In the genomic region with DNA sequence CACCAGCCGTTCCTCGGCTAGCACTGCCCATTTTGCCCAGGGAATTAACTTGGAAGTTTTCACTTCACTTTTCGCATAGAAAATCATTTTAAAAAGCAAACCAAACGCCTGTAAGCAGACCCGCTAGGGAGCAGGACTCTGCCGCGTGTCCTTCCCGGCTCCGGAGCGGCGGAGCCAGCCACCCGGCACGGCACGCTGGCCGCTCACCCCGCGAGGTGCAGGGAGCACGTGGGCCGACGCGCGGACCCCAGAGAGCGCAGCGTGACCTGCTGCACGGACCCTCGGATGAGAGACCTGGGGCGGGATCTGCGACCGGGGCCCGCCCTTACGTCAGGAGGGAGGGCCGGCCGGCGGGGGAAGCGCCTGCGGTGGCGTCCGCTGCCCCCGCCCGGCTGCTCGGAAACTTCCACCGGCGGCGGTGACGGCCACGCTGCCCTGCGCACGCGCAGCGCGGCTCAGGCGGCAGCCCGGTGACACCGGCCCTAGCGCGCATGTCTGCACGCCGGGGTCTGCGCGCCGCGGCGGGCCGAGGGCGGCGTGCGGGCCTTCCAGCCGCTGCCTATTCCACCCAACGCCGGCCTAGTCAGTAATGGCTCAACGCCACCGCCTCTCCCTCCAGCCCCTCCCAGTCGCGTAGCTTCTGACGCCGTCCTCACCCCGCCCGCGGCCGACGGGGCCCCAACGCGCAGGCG, we compare ENCODE assay signal across 8 cellular contexts. TPM values are rescaled to one million over a fixed set of nuclear protein-coding genes. Genes with fewer than 3 reads are reported as not detected.
DNase-seq lines count a peak whose midpoint lies in the region; ATAC-seq and TF ChIP-seq lines count a peak whose summit lies in the region.

No MANE protein-coding gene starts in this region.

- H3K36me3 ChIP-seq in MG63 (peaks cover 30% of the 10 kb centered on the region), gastroesophageal sphincter (no peaks in the 10 kb centered on the region), suprapubic skin (no peaks in the 10 kb centered on the region)

- H3K9me3 ChIP-seq in MG63 = no peaks in the 10 kb centered on the region
- H3K9me3 ChIP-seq in gastroesophageal sphincter = no peaks in the 10 kb centered on the region
- no peaks in the 10 kb centered on the region for H3K9me3 ChIP-seq in suprapubic skin

- H3K27ac ChIP-seq in gastroesophageal sphincter (peak overlapping the region; percentile 92 to 99 (median 96)), suprapubic skin (peak overlapping the region; percentile 97)

- WGBS in gastroesophageal sphincter (ENCODE audit: low coverage in 1 of 2), 2 donors = 0% methylated on average over 4 of the region's 84 CpGs; no CpG with 5 or more reads in 1 of the 2 donors
- 0% methylated on average over 3 of the region's 84 CpGs for WGBS in suprapubic skin

- TF ChIP-seq EP300 in gastroesophageal sphincter (IDR thresholded peaks at IDR 0.05) (no peak), suprapubic skin (IDR thresholded peaks at IDR 0.05) (no peak)

- TF ChIP-seq CTCF in gastroesophageal sphincter (IDR thresholded peaks at IDR 0.05) = peak in 2 of 4 experiments; percentile 13 to 32
- no peak for TF ChIP-seq CTCF in suprapubic skin (IDR thresholded peaks at IDR 0.05)

- DNase-seq in GDM1 (lab: John Stamatoyannopoulos, UW) (peak; percentile 95), HCEC 1CT (peak; percentile 94), MG63 (peak; percentile 98), SIG-M5 treated with dmso at 0.1 percent for 504 hours (lab: John Stamatoyannopoulos, UW; ENCODE audit: unreplicated experiment) (peak; percentile 93), non-pigmented ciliary epithelial cell (ENCODE audit: low read depth) (peak; percentile 55), suprapubic skin (ENCODE audit: low spot score in 2 of 2) (peak; percentile 97 to 98)
- peak; percentile 97 for DNase-seq in activated naive CD4-positive, alpha-beta T cell treated with Interleukin-2 at 50 U/mL for 16 hours

- H3K4me1 ChIP-seq in gastroesophageal sphincter (peaks cover 3 to 43% (median 37%) of the 10 kb centered on the region in 3 donors), suprapubic skin (peaks cover 44% of the 10 kb centered on the region)

- H3K4me3 ChIP-seq in MG63 (peak overlapping the region; percentile 66), gastroesophageal sphincter (peak overlapping the region; percentile 65 to 89), suprapubic skin (peak overlapping the region; percentile 82)

- H3K27me3 ChIP-seq in MG63 = no peaks in the 10 kb centered on the region
- no peaks in the 10 kb centered on the region for H3K27me3 ChIP-seq in gastroesophageal sphincter
- H3K27me3 ChIP-seq in suprapubic skin = no peaks in the 10 kb centered on the region

- ATAC-seq in gastroesophageal sphincter = peak; percentile 94

- TF ChIP-seq POLR2A in gastroesophageal sphincter (IDR thresholded peaks at IDR 0.05) (peak; percentile 51 to 53), suprapubic skin (IDR thresholded peaks at IDR 0.05) (peak in 1 of 2 donors; percentile 39)

RNA-seq across cellular contexts. Expression of a gene that starts 0.5 kb away (rescaled TPM):
- 9.9 and 14.6 TPM in 2 replicates for total RNA-seq in MG63 (2014; rRNA removed; shearing (Covaris generic); ENCODE audit: low replicate concordance)
- total RNA-seq in gastroesophageal sphincter (10 to 100 TPM; 15.8 to 21.3 (median 17.3) TPM), suprapubic skin (10 to 100 TPM; 36.4 to 67.3 (median 42.4) TPM)

Comparison
In these comparisons a context has a peak if more than half of its experiments do, and no peak if none do; other contexts are left out.
1. Peak in every context shown above with its lines: DNase-seq, ATAC-seq, H3K4me3 ChIP-seq and H3K27ac ChIP-seq.